ENCODE assay signal across 14 cellular contexts in the genomic region with DNA sequence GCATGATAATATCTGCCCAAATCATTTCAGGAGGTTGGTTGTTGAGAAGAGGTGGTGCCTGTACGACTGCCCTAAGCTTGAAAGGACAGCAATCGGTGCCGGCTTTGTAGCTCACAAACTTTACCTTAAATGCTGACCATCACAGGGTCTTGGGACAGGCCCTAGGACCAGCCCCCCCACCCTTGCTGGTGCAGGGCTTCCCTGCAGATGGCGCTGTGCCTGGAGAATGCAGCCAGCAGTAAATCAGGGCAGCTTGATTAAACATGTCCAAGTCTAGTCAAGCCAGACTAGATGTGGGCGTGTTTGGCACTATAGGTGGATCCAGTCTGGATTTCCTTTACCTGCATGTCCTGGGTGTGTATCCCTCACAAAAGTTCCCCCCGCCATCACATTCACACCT.
A peak's percentile ranks its signal among the peaks of the same experiment; 100 is the strongest.
DNase-seq lines count a peak whose midpoint lies in the region; ATAC-seq, FAIRE-seq and TF ChIP-seq lines count a peak whose summit lies in the region.
"Had no signal": no experiment of that assay in that cellular context is flagged by ENCODE, and none has a peak within 500 bp of the region (broad histone marks: within the 10 kb centered on the region; RNA-seq: fewer than 3 reads in every experiment).

No MANE protein-coding gene starts in this region.

- H3K4me3 Mint-ChIP-seq in activated T-cell treated with anti-CD3 and anti-CD28 coated beads, Interleukin-2, amount 50 U/mL, for 72 hours, result no peak overlapping the region
- H3K4me3 Mint-ChIP-seq: T-cell had no signal

- no peak overlapping the region for H2BK120ac ChIP-seq in H1 (replicated peaks; ENCODE audit: low read depth, low read length)

- TF ChIP-seq CTCF in H1 (IDR thresholded peaks at IDR 0.05; ENCODE audit: control extremely low read depth in 1 of 3, insufficient read depth in 1 of 3, low read depth in 1 of 3, low read length in 3 of 3) (peak; percentile 82 to 92 (median 91)), kidney (IDR thresholded peaks at IDR 0.05; ENCODE audit: borderline replicate concordance, extremely low read depth, insufficient read depth) (no peak), left lung (IDR thresholded peaks at IDR 0.05) (no peak)

- H3K27me3 ChIP-seq in Karpas-422 (ENCODE audit: low read length) (no peaks in the 10 kb centered on the region), H1 (replicated peaks in 1 of 4; ENCODE audit: control insufficient read depth in 3 of 4, extremely low read depth in 1 of 4, insufficient read depth in 3 of 4, low read length in 3 of 4) (no peaks in the 10 kb centered on the region), left lung (peaks cover 4 to 64% of the 10 kb centered on the region in 2 donors)

- POLR2A ChIA-PET in H1 (lab: Charles Lee; ENCODE audit: partially characterized antibody), result interaction anchor here (0.6 to 1.6 kb wide), 3 partner anchors 10 to 92 kb away, joined by 3 read pairs; no protein-coding TSS in a partner anchor

- H2BK20ac ChIP-seq in H1 (ENCODE audit: low read length), result no peak overlapping the region

- no peaks in the 10 kb centered on the region; the same call in 1 of the 2 replicates for H3K79me1 ChIP-seq in H1 (ENCODE audit: low read depth, low read length)

- no peak overlapping the region for H3K27ac Mint-ChIP-seq in activated T-cell treated with anti-CD3 and anti-CD28 coated beads, Interleukin-2, amount 50 U/mL, for 72 hours
- H3K27ac Mint-ChIP-seq: progenitor cell of endocrine pancreas, T-cell had no signal

- no peak overlapping the region for H4K8ac ChIP-seq in H1 (ENCODE audit: extremely low read depth, insufficient read depth, low read length)

- H3K27ac ChIP-seq in Karpas-422 (ENCODE audit: low read length) (no peak overlapping the region), H1 (ENCODE audit: low read depth, low read length) (no peak overlapping the region), kidney (ENCODE audit: low read depth in 2 of 2, low read length in 2 of 2) (no peak overlapping the region), left lung (no peak overlapping the region)

- H2BK5ac ChIP-seq in H1 (ENCODE audit: low read depth, low read length), result no peak overlapping the region

- H4K5ac ChIP-seq in H1 (ENCODE audit: insufficient read length, low read depth, low read length), result no peak overlapping the region

- H2BK15ac ChIP-seq in H1 (ENCODE audit: low read length), result no peak overlapping the region

- peaks cover 17% of the 10 kb centered on the region for H3K4me1 Mint-ChIP-seq in activated T-cell treated with anti-CD3 and anti-CD28 coated beads, Interleukin-2, amount 50 U/mL, for 72 hours (ENCODE audit: low read depth)

- no peak overlapping the region for H3K14ac ChIP-seq in H1 (ENCODE audit: insufficient read length)

- H3K79me2 ChIP-seq in Karpas-422 (ENCODE audit: low read length) (no peaks in the 10 kb centered on the region), H1 (ENCODE audit: control insufficient read depth in 1 of 2, insufficient read depth in 2 of 2, low read length in 2 of 2) (no peaks in the 10 kb centered on the region)

- no peak for ATAC-seq in activated T-cell treated with anti-CD3 and anti-CD28 coated beads, Interleukin-2, amount 50 U/mL, for 72 hours (replicated peaks in 1 of 2)
- ATAC-seq in left lung (no peak), GM21526 (IDR thresholded peaks at IDR 0.05; ENCODE audit: low FRiP score, unreplicated experiment) (no peak)
- ATAC-seq: T-cell had no signal

- no peak overlapping the region for H2AFZ ChIP-seq in Karpas-422 (ENCODE audit: low read length)
- no peak overlapping the region for H2AFZ ChIP-seq in H1 (ENCODE audit: low read length)

- H3K4ac ChIP-seq in H1 (replicated peaks; ENCODE audit: insufficient read length, low read depth, low read length), result no peak overlapping the region

- H3K23ac ChIP-seq in H1 (ENCODE audit: insufficient read length), result no peak overlapping the region

- H3K4me3 ChIP-seq in Karpas-422 (ENCODE audit: low read length) (no peak overlapping the region), H1 (ENCODE audit: extremely low read depth in 1 of 4, insufficient read depth in 2 of 4, low read depth in 3 of 4, low read length in 4 of 4) (no peak overlapping the region), kidney (ENCODE audit: low read length in 2 of 2) (no peak overlapping the region), left lung (no peak overlapping the region)

- intact Hi-C loops in kidney (cut with DNase I) (no loop called here), left lung (cut with DNase I) (no loop called here)

- H4K91ac ChIP-seq in H1 (replicated peaks; ENCODE audit: insufficient read length, low read length), result no peak overlapping the region

- no peaks in the 10 kb centered on the region for H3K9me2 ChIP-seq in Karpas-422 (replicated peaks; ENCODE audit: insufficient read depth, low read length)

- CTCF ChIA-PET in H1 (lab: Charles Lee; ENCODE audit: partially characterized antibody), result interaction anchor here (0.6 to 6.2 kb wide), 61 partner anchors 9 to 1258 kb away, joined by 3 to 51 read pairs (median 5); a partner anchor contains a TSS

- no peak for TF ChIP-seq EP300 in H1 (IDR thresholded peaks at IDR 0.05; ENCODE audit: borderline replicate concordance in 1 of 2, low read depth in 2 of 2, low read length in 2 of 2)

- H3K36me3 Mint-ChIP-seq in activated T-cell treated with anti-CD3 and anti-CD28 coated beads, Interleukin-2, amount 50 U/mL, for 72 hours (ENCODE audit: insufficient read depth in 2 of 2), result peaks cover 0 to 3% of the 10 kb centered on the region in 2 donors
- H3K36me3 Mint-ChIP-seq: T-cell had no signal

- H3K4me1 ChIP-seq in Karpas-422 (ENCODE audit: low read length), result peaks cover 8% of the 10 kb centered on the region; the same call in 1 of the 2 replicates
- H3K4me1 ChIP-seq in H1 (replicated peaks in 1 of 4; ENCODE audit: control insufficient read depth in 3 of 4, insufficient read depth in 4 of 4, low read length in 3 of 4), result peaks cover 0 to 5% (median under 1%) of the 10 kb centered on the region in 4 experiments; a peak in 3 of 7 replicates
- H3K4me1 ChIP-seq in kidney (ENCODE audit: control insufficient read depth in 1 of 2, insufficient read depth in 1 of 2, low read depth in 1 of 2, low read length in 2 of 2), result no peaks in the 10 kb centered on the region
- no peaks in the 10 kb centered on the region for H3K4me1 ChIP-seq in left lung

- 56% methylated on average over 4 of the region's 6 CpGs; no CpG with 5 or more reads in 1 of the 2 experiments for WGBS in H1 (ENCODE audit: extremely low coverage in 1 of 2, insufficient coverage in 1 of 2, insufficient read length in 1 of 2, insufficient replicate concordance in 2 of 2, low coverage in 1 of 2, low lambda C conversion rate in 2 of 2, missing lambda C conversion rate in 1 of 2), 2 experiments

- TF ChIP-seq POLR2A in H1 (IDR thresholded peaks at IDR 0.05; ENCODE audit: control extremely low read depth in 1 of 2, low read depth in 2 of 2, low read length in 2 of 2), result no peak

- H2AK5ac ChIP-seq in H1 (ENCODE audit: low read depth, low read length), result no peak overlapping the region

- peak; percentile 15 to 16 for DNase-seq in activated T-cell treated with anti-CD3 and anti-CD28 coated beads, Interleukin-2, amount 50 U/mL, for 72 hours
- DNase-seq in activated T-cell treated with anti-CD3 and anti-CD28 coated beads, Interleukin-2, amount 50 U/mL, for 1 hour, result no peak
- DNase-seq in Karpas-422, result peak; percentile 57
- DNase-seq in H1 (ENCODE audit: low read depth in 1 of 2, low spot score in 2 of 2), result peak in 1 of 2 experiments; percentile 88
- peak; percentile 33 for DNase-seq in stimulated activated CD8-positive, alpha-beta memory T cell treated with anti-CD3 and anti-CD28 coated beads, Interleukin-4, amount 100 ng/mL, for 48 hours
- no peak for DNase-seq in kidney
- no peak for DNase-seq in left lung
- DNase-seq: activated CD4-positive, alpha-beta T cell treated with anti-CD3 and anti-CD28 coated beads for 1 hour; foreskin melanocyte; T-cell had no signal

- H3K56ac ChIP-seq in H1 (replicated peaks; ENCODE audit: insufficient read length, low read depth, low read length), result no peak overlapping the region

- H2BK12ac ChIP-seq in H1 (ENCODE audit: low read depth, low read length), result no peak overlapping the region

- no peaks in the 10 kb centered on the region for H4K20me1 ChIP-seq in Karpas-422 (ENCODE audit: insufficient read depth, low read depth, low read length)
- peaks cover 0 to 2% of the 10 kb centered on the region in 2 experiments for H4K20me1 ChIP-seq in H1 (replicated peaks in 1 of 2; ENCODE audit: control insufficient read depth in 1 of 2, insufficient read depth in 2 of 2, low read length in 2 of 2)

- no peaks in the 10 kb centered on the region for H3K9me3 ChIP-seq in Karpas-422 (ENCODE audit: low read length)
- H3K9me3 ChIP-seq in H1 (ENCODE audit: insufficient read depth in 2 of 2, low read depth in 1 of 2, low read length in 1 of 2), result no peaks in the 10 kb centered on the region
- no peaks in the 10 kb centered on the region for H3K9me3 ChIP-seq in kidney (ENCODE audit: control insufficient read depth in 1 of 2, low read length in 2 of 2)
- H3K9me3 ChIP-seq in left lung, result no peaks in the 10 kb centered on the region

- TF ChIP-seq RAD21 in H1 (IDR thresholded peaks at IDR 0.05 in 1 of 2, conservative IDR thresholded peaks at IDR 0.05 in 1 of 2; ENCODE audit: low read depth in 2 of 2, low read length in 2 of 2), result peak; percentile 60 to 75

- no peaks in the 10 kb centered on the region for H3K27me3 Mint-ChIP-seq in activated T-cell treated with anti-CD3 and anti-CD28 coated beads, Interleukin-2, amount 50 U/mL, for 72 hours (ENCODE audit: low read depth)
- H3K27me3 Mint-ChIP-seq: progenitor cell of endocrine pancreas had no signal

- H3K18ac ChIP-seq in H1 (ENCODE audit: extremely low read depth, low read length), result no peak overlapping the region

- no peaks in the 10 kb centered on the region for H3K9me3 Mint-ChIP-seq in activated T-cell treated with anti-CD3 and anti-CD28 coated beads, Interleukin-2, amount 50 U/mL, for 72 hours
- H3K9me3 Mint-ChIP-seq: T-cell had no signal

- H3K36me3 ChIP-seq in Karpas-422 (ENCODE audit: insufficient read depth, low read length), result no peaks in the 10 kb centered on the region
- no peaks in the 10 kb centered on the region for H3K36me3 ChIP-seq in H1 (ENCODE audit: control insufficient read depth in 2 of 4, insufficient read depth in 4 of 4, low read length in 3 of 4)
- H3K36me3 ChIP-seq in kidney (ENCODE audit: control insufficient read depth in 1 of 2, insufficient read depth in 2 of 2, low read length in 2 of 2), result no peaks in the 10 kb centered on the region
- no peaks in the 10 kb centered on the region for H3K36me3 ChIP-seq in left lung

- FAIRE-seq in H1 (lab: Jason Lieb, UNC) (peak; percentile 52), kidney (lab: Jason Lieb, UNC) (no peak)
- FAIRE-seq: astrocyte, islet of Langerhans had no signal

- no peaks in the 10 kb centered on the region for H3K23me2 ChIP-seq in H1 (ENCODE audit: low read depth, low read length)

- H3K9ac ChIP-seq in Karpas-422 (ENCODE audit: low read length) (no peak overlapping the region), H1 (replicated peaks in 1 of 4; ENCODE audit: extremely low read depth in 1 of 4, low read depth in 3 of 4, low read length in 3 of 4) (no peak overlapping the region), kidney (ENCODE audit: low read length in 2 of 2) (no peak overlapping the region)

- no peak overlapping the region for H3K4me2 ChIP-seq in Karpas-422 (ENCODE audit: low read depth, low read length, poor library complexity, severe bottlenecking)
- H3K4me2 ChIP-seq in H1 (ENCODE audit: insufficient read depth in 1 of 2, low read depth in 2 of 2, low read length in 2 of 2), result no peak overlapping the region

Comparison
In these comparisons a context has a peak if more than half of its experiments do, and no peak if none do; other contexts are left out.
1. DNase-seq: peak in activated T-cell treated with anti-CD3 and anti-CD28 coated beads, Interleukin-2, amount 50 U/mL, for 72 hours (2 of 2), Karpas-422 (single experiment) and stimulated activated CD8-positive, alpha-beta memory T cell treated with anti-CD3 and anti-CD28 coated beads, Interleukin-4, amount 100 ng/mL, for 48 hours (single experiment); none in activated T-cell treated with anti-CD3 and anti-CD28 coated beads, Interleukin-2, amount 50 U/mL, for 1 hour (single experiment), kidney (single experiment) and left lung (0 of 2).
2. CTCF ChIP-seq: peak in H1 (3 of 3); none in kidney (single experiment) and left lung (0 of 2).